Comparison of ENCODE assay signal across 21 cellular contexts in genomic region chr4:53169695-53170617, GRCh38.
"Had no signal": no experiment of that assay in that cellular context is flagged by ENCODE, and none has a peak within 500 bp of the region (broad histone marks: within the 10 kb centered on the region; RNA-seq: fewer than 3 reads in every experiment).

No MANE protein-coding gene starts in this region.

- DNase-seq: effector memory CD4-positive, alpha-beta T cell; heart left ventricle; hippocampal formation; left colon; left ventricle myocardium superior; mesenchymal stem cell; midbrain; occipital lobe; pancreas; right cardiac atrium; small intestine; stimulated activated CD4-positive, alpha-beta T cell treated with anti-CD3 and anti-CD28 coated beads, Interleukin-12 subunit alpha, Interleukin-12 subunit beta, amount 100 ng/mL, for 4 hours; stimulated activated naive CD4-positive, alpha-beta T cell; stomach; substantia nigra; transverse colon had no signal

- ATAC-seq: esophagus mucosa, heart left ventricle, left colon, left ventricle myocardium superior, pancreas, right cardiac atrium had no signal

- FAIRE-seq: endometrium, frontal cortex, pancreas, small intestine had no signal

- H3K4me3 ChIP-seq: heart left ventricle, lung, pancreas, stomach, thoracic aorta, transverse colon had no signal
